ENCODE assay signal across 11 cellular contexts in genomic region chr7:76108540-76109233, GRCh38.
DNase-seq lines count a peak whose midpoint lies in the region; ATAC-seq, FAIRE-seq and TF ChIP-seq lines count a peak whose summit lies in the region.
"Had no signal": no experiment of that assay in that cellular context is flagged by ENCODE, and none has a peak within 500 bp of the region (broad histone marks: within the 10 kb centered on the region; RNA-seq: fewer than 3 reads in every experiment).

No MANE protein-coding gene starts in this region.

- H3K4me3 ChIP-seq in heart right ventricle (no peak overlapping the region), small intestine (ENCODE audit: low read depth in 1 of 2, low read length in 2 of 2) (no peak overlapping the region)
- H3K4me3 ChIP-seq: cardiac muscle cell, GM12878 had no signal

- no peak for FAIRE-seq in small intestine (lab: Jason Lieb, UNC)
- FAIRE-seq: GM12878 had no signal

- no peak overlapping the region for H3K4me3 Mint-ChIP-seq in activated T-cell treated with anti-CD3 and anti-CD28 coated beads, Interleukin-2, amount 50 U/mL, for 72 hours

- no peaks in the 10 kb centered on the region for H3K9me3 Mint-ChIP-seq in activated T-cell treated with anti-CD3 and anti-CD28 coated beads, Interleukin-2, amount 50 U/mL, for 72 hours

- ATAC-seq in heart right ventricle (peak in 5 of 8 donors; percentile 34 to 74 (median 61)), HG03196 (IDR thresholded peaks at IDR 0.05; ENCODE audit: unreplicated experiment) (no peak)
- ATAC-seq in activated T-cell treated with anti-CD3 and anti-CD28 coated beads, Interleukin-2, amount 50 U/mL, for 72 hours (replicated peaks in 1 of 2): no peak
- ATAC-seq: activated CD4-positive, CD25-positive, alpha-beta regulatory T cell treated with anti-CD3 and anti-CD28 coated beads, Interleukin-2, amount 50 U/mL, for 24 hours; GM12878 had no signal

- H3K9me3 ChIP-seq in heart right ventricle (no peaks in the 10 kb centered on the region), small intestine (ENCODE audit: control insufficient read depth, low read depth) (no peaks in the 10 kb centered on the region)

- H3K36me3 ChIP-seq in heart right ventricle (no peaks in the 10 kb centered on the region), small intestine (ENCODE audit: control insufficient read depth in 2 of 2, insufficient read depth in 2 of 2, low read length in 2 of 2) (no peaks in the 10 kb centered on the region)
- H3K36me3 ChIP-seq: cardiac muscle cell had no signal

- H3K27me3 ChIP-seq in heart right ventricle: no peaks in the 10 kb centered on the region
- no peaks in the 10 kb centered on the region for H3K27me3 ChIP-seq in small intestine (ENCODE audit: control insufficient read depth in 2 of 2, insufficient read depth in 2 of 2, low read length in 2 of 2)
- H3K27me3 ChIP-seq: cardiac muscle cell had no signal

- 57 to 67% methylated on average over 11 of the region's 11 CpGs for WGBS in heart right ventricle, 2 donors
- WGBS in small intestine, 3 donors: 16 to 47% (median 32%) methylated on average over 11 of the region's 11 CpGs

- H3K4me1 ChIP-seq in heart right ventricle (peaks cover 0 to 8% (median 0%) of the 10 kb centered on the region in 9 donors), small intestine (ENCODE audit: control insufficient read depth in 2 of 2, insufficient read depth in 1 of 2, low read depth in 1 of 2, low read length in 1 of 2) (no peaks in the 10 kb centered on the region)

- intact Hi-C loops in heart right ventricle (cut with DNase I): loop anchor here in 1 of 10 donors (5.0 kb wide), 1 partner anchor 476 kb away; no protein-coding TSS in a partner anchor
- intact Hi-C loops in posterior vena cava (cut with DNase I): loop anchor here in 1 of 2 donors (10.0 kb wide), 1 partner anchor 254 kb away; no protein-coding TSS in a partner anchor

- no peaks in the 10 kb centered on the region for H3K27me3 Mint-ChIP-seq in activated T-cell treated with anti-CD3 and anti-CD28 coated beads, Interleukin-2, amount 50 U/mL, for 72 hours (ENCODE audit: low read depth)

- H3K27ac ChIP-seq in heart right ventricle (no peak overlapping the region), small intestine (ENCODE audit: low read depth in 1 of 2, low read length in 1 of 2) (peak overlapping the region in 1 of 2 donors; percentile 80)
- H3K27ac ChIP-seq: cardiac muscle cell had no signal

- no peaks in the 10 kb centered on the region for H3K36me3 Mint-ChIP-seq in activated T-cell treated with anti-CD3 and anti-CD28 coated beads, Interleukin-2, amount 50 U/mL, for 72 hours (ENCODE audit: insufficient read depth in 2 of 2)

- no peak for TF ChIP-seq CTCF in heart right ventricle (IDR thresholded peaks at IDR 0.05)

- no peaks in the 10 kb centered on the region for H3K4me1 Mint-ChIP-seq in activated T-cell treated with anti-CD3 and anti-CD28 coated beads, Interleukin-2, amount 50 U/mL, for 72 hours (ENCODE audit: low read depth)

- H3K27ac Mint-ChIP-seq in activated T-cell treated with anti-CD3 and anti-CD28 coated beads, Interleukin-2, amount 50 U/mL, for 72 hours: no peak overlapping the region

- DNase-seq in HK-2 (ENCODE audit: unreplicated experiment) (peak; percentile 54), RPMI7951 (ENCODE audit: low read depth) (peak; percentile 7), heart right ventricle (peak in 1 of 2 donors; percentile 13), small intestine (peak; percentile 84), posterior vena cava (ENCODE audit: low spot score) (no peak), OCI-M1 (lab: John Stamatoyannopoulos, UW) (no peak)
- no peak for DNase-seq in activated T-cell treated with anti-CD3 and anti-CD28 coated beads, Interleukin-2, amount 50 U/mL, for 72 hours

Comparison
In these comparisons a context has a peak if more than half of its experiments do, and no peak if none do; other contexts are left out.
1. DNase-seq: peak in HK-2 (single experiment), RPMI7951 (single experiment) and small intestine (single experiment); none in activated T-cell treated with anti-CD3 and anti-CD28 coated beads, Interleukin-2, amount 50 U/mL, for 72 hours (0 of 2), posterior vena cava (single experiment) and OCI-M1 (single experiment).
2. ATAC-seq: peak in heart right ventricle (5 of 8); none in activated T-cell treated with anti-CD3 and anti-CD28 coated beads, Interleukin-2, amount 50 U/mL, for 72 hours (0 of 2) and HG03196 (single experiment).